Comparison of ENCODE assay signal across 8 cellular contexts in the genomic region with DNA sequence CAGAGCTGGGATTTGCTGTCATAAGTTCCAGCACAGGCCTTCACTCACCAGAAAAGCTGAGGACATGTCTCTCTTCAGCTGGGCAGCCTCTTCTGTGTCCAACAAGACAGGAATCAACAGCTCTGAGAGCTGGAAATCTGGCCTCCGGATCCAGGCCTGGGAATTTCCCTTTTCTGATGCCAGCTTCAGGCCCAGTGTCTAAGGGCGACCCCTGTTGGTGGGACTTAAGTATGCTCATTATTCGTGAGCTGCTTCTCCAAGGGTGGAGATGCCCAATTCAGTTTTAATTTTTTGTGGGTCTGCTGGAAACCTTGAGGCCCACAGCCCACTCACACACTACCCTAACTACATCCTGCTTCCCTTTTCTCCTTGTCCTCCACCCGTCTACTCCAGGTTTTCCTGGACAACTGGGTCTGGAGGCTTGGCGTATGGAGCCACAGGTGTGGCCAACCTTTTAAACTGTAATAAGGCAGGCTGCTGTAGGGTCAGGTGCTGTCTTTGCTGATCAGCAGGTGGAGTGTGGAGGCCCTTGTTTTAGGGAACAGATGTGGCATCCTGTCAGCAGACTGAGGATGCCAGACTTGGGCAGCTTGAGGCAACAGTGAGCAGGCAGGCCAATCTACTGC. TPM values are rescaled to one million over a fixed set of nuclear protein-coding genes. Genes with fewer than 3 reads are reported as not detected.
DNase-seq lines count a peak whose midpoint lies in the region; ATAC-seq and TF ChIP-seq lines count a peak whose summit lies in the region.

No MANE protein-coding gene starts in this region.

- no peak overlapping the region for H3K4me3 ChIP-seq in lung

- peaks cover 0 to 17% of the 10 kb centered on the region in 2 donors for H3K4me1 ChIP-seq in lung (ENCODE audit: control insufficient read depth in 2 of 2, insufficient read depth in 2 of 2, low read length in 2 of 2)

- no peaks in the 10 kb centered on the region for H3K27me3 ChIP-seq in lung (ENCODE audit: control insufficient read depth, insufficient read depth)

- peaks cover 0 to 6% of the 10 kb centered on the region in 2 donors for H3K9me3 ChIP-seq in lung (ENCODE audit: control insufficient read depth in 2 of 2, insufficient read depth in 1 of 2, low read length in 1 of 2)

- WGBS in lung, 2 donors: 36 to 41% methylated on average over 5 of the region's 5 CpGs

- no peaks in the 10 kb centered on the region for H3K36me3 ChIP-seq in lung (ENCODE audit: control insufficient read depth in 2 of 2, insufficient read depth in 2 of 2, low read length in 2 of 2)

- no peak for ATAC-seq in lung (ENCODE audit: insufficient read depth, low FRiP score)
- ATAC-seq in GM19324 (IDR thresholded peaks at IDR 0.05; ENCODE audit: low FRiP score, unreplicated experiment): no peak

- H3K27ac ChIP-seq in 22Rv1: no peak overlapping the region
- peak overlapping the region in 1 of 2 donors; percentile 74 for H3K27ac ChIP-seq in lung (ENCODE audit: low read depth in 1 of 2, low read length in 1 of 2)

- in situ Hi-C loops in GM13976 (cut with MboI; ENCODE audit: low sequenced_read_pairs, unreplicated experiment): loop anchor here (10.0 to 25.0 kb wide), 3 partner anchors 186 to 486 kb away; no protein-coding TSS in a partner anchor

- DNase-seq in GM13976 (ENCODE audit: low spot score) (peak; percentile 79), NCI-H345 treated with DMSO at 0.1 percent for 48 hours (lab: John Stamatoyannopoulos, UW; ENCODE audit: unreplicated experiment) (peak; percentile 36), ecto neural progenitor cell (ENCODE audit: low spot score) (peak; percentile 75), lung (ENCODE audit: low spot score) (peak; percentile 81)
- peak; percentile 43 to 44 for DNase-seq in activated CD4-positive, alpha-beta T cell treated with anti-CD3 and anti-CD28 coated beads, Interleukin-2, amount 50 U/mL, for 4 hours
- peak; percentile 22 for DNase-seq in stimulated activated CD8-positive, alpha-beta memory T cell treated with anti-CD3 and anti-CD28 coated beads, Interleukin-12 subunit alpha, Interleukin-12 subunit beta, amount 100 ng/mL, for 4 hours (ENCODE audit: low read depth)

- TF ChIP-seq CTCF in 22Rv1 (IDR thresholded peaks at IDR 0.05) (peak; percentile 95), GM13976 (IDR thresholded peaks at IDR 0.05; ENCODE audit: borderline replicate concordance, control extremely low read depth, extremely low read depth, insufficient read depth, missing control alignments) (peak; percentile 84), lung (IDR thresholded peaks at IDR 0.05; ENCODE audit: control extremely low read depth, extremely low read depth) (peak; percentile 72)

RNA-seq across cellular contexts. Expression of gene CEMIP, which starts 2.6 kb away (rescaled TPM):
- total RNA-seq in lung: 1 to 10 TPM; 3.6 to 4.2 TPM
- 10 to 100 TPM in 1 of 2 donors, 1 to 10 TPM in 1; 1.9 to 32.0 TPM for polyA plus RNA-seq in lung

Comparison
In these comparisons a context has a peak if more than half of its experiments do, and no peak if none do; other contexts are left out.
1. DNase-seq: peak in every context shown above with its lines; median percentile 81 in lung; 79 in GM13976; 75 in ecto neural progenitor cell; 44 in activated CD4-positive, alpha-beta T cell treated with anti-CD3 and anti-CD28 coated beads, Interleukin-2, amount 50 U/mL, for 4 hours; 36 in NCI-H345 treated with DMSO at 0.1 percent for 48 hours; 22 in stimulated activated CD8-positive, alpha-beta memory T cell treated with anti-CD3 and anti-CD28 coated beads, Interleukin-12 subunit alpha, Interleukin-12 subunit beta, amount 100 ng/mL, for 4 hours.